Comparison of ENCODE assay signal across 8 cellular contexts in genomic region chr3:105518806-105519418, GRCh38.
DNase-seq lines count a peak whose midpoint lies in the region; ATAC-seq, FAIRE-seq and TF ChIP-seq lines count a peak whose summit lies in the region.

No MANE protein-coding gene starts in this region.

- 1 to 6% (median 5%) methylated on average over 4 of the region's 4 CpGs for WGBS in psoas muscle, 3 donors

- no peaks in the 10 kb centered on the region for H3K27me3 Mint-ChIP-seq in activated CD4-positive, alpha-beta memory T cell treated with anti-CD3 and anti-CD28 coated beads for 36 hours

- H3K4me3 ChIP-seq in psoas muscle = no peak overlapping the region

- no peaks in the 10 kb centered on the region for H3K36me3 Mint-ChIP-seq in activated CD4-positive, alpha-beta memory T cell treated with anti-CD3 and anti-CD28 coated beads for 36 hours

- H3K27ac ChIP-seq in psoas muscle = no peak overlapping the region

- DNase-seq in DMS53 treated with DMSO at 0.1 percent for 48 hours (lab: John Stamatoyannopoulos, UW; ENCODE audit: unreplicated experiment) = peak; percentile 44
- peak; percentile 14 for DNase-seq in GM19239 (ENCODE audit: insufficient read length, low spot score)
- peak; percentile 58 for DNase-seq in NCI-H2171 (lab: John Stamatoyannopoulos, UW)
- DNase-seq in activated CD4-positive, alpha-beta memory T cell treated with anti-CD3 and anti-CD28 coated beads for 36 hours = peak; percentile 18
- peak; percentile 37 for DNase-seq in germinal center (ENCODE audit: low spot score)
- no peak for DNase-seq in psoas muscle
- DNase-seq in NK-92 treated with Interleukin-12 subunit alpha and Interleukin-12 subunit beta, amount 100 ng/mL, for 24 hours (lab: John Stamatoyannopoulos, UW) = no peak

- CTCF ChIA-PET in activated CD4-positive, alpha-beta memory T cell treated with anti-CD3 and anti-CD28 coated beads for 36 hours (lab: Charles Lee) = interaction anchor here (0.5 to 2.7 kb wide), 12 partner anchors 9 to 1245 kb away, joined by 3 to 15 read pairs (median 4); no protein-coding TSS in a partner anchor

- FAIRE-seq in GM19239 (lab: Jason Lieb, UNC) = peak; percentile 90

- no peaks in the 10 kb centered on the region for H3K9me3 Mint-ChIP-seq in activated CD4-positive, alpha-beta memory T cell treated with anti-CD3 and anti-CD28 coated beads for 36 hours

- H3K4me1 ChIP-seq in psoas muscle = no peaks in the 10 kb centered on the region

- no peak overlapping the region for H3K27ac Mint-ChIP-seq in activated CD4-positive, alpha-beta memory T cell treated with anti-CD3 and anti-CD28 coated beads for 36 hours

- no peaks in the 10 kb centered on the region for H3K27me3 ChIP-seq in psoas muscle (ENCODE audit: insufficient read depth in 3 of 3, low read length in 2 of 3)

- POLR2A ChIA-PET in activated CD4-positive, alpha-beta memory T cell treated with anti-CD3 and anti-CD28 coated beads for 36 hours (lab: Charles Lee) = no interaction called here

- no peak overlapping the region for H3K4me3 Mint-ChIP-seq in activated CD4-positive, alpha-beta memory T cell treated with anti-CD3 and anti-CD28 coated beads for 36 hours

- no peaks in the 10 kb centered on the region for H3K36me3 ChIP-seq in psoas muscle (ENCODE audit: insufficient read depth in 1 of 2, low read depth in 1 of 2)

- peaks cover 3% of the 10 kb centered on the region for H3K4me1 Mint-ChIP-seq in activated CD4-positive, alpha-beta memory T cell treated with anti-CD3 and anti-CD28 coated beads for 36 hours (ENCODE audit: low read depth)

- H3K9me3 ChIP-seq in psoas muscle = no peaks in the 10 kb centered on the region

- peak; percentile 71 for TF ChIP-seq CTCF in psoas muscle (IDR thresholded peaks at IDR 0.05)

- intact Hi-C loops in activated CD4-positive, alpha-beta memory T cell treated with anti-CD3 and anti-CD28 coated beads for 36 hours (cut with micrococcal nuclease) = loop anchor here (1.0 to 10.0 kb wide), 5 partner anchors 150 to 1546 kb away; no protein-coding TSS in a partner anchor
- intact Hi-C loops in psoas muscle (cut with DNase I) = no loop called here

- ATAC-seq in HG03108 (IDR thresholded peaks at IDR 0.05; ENCODE audit: unreplicated experiment) (peak; percentile 84), psoas muscle (peak in 1 of 4 donors; percentile 61)

Comparison
In these comparisons a context has a peak if more than half of its experiments do, and no peak if none do; other contexts are left out.
1. DNase-seq: peak in DMS53 treated with DMSO at 0.1 percent for 48 hours (single experiment), GM19239 (single experiment), NCI-H2171 (single experiment), activated CD4-positive, alpha-beta memory T cell treated with anti-CD3 and anti-CD28 coated beads for 36 hours (single experiment) and germinal center (single experiment); none in psoas muscle (0 of 2) and NK-92 treated with Interleukin-12 subunit alpha and Interleukin-12 subunit beta, amount 100 ng/mL, for 24 hours (single experiment).